19 cellular contexts compared by ENCODE assay signal in genomic region chr2:28435796-28436425, GRCh38. TPM values are rescaled to one million over a fixed set of nuclear protein-coding genes. Genes with fewer than 3 reads are reported as not detected.
DNase-seq lines count a peak whose midpoint lies in the region; ATAC-seq and FAIRE-seq lines count a peak whose summit lies in the region.
"Had no signal": no experiment of that assay in that cellular context is flagged by ENCODE, and none has a peak within 500 bp of the region (broad histone marks: within the 10 kb centered on the region; RNA-seq: fewer than 3 reads in every experiment).

No MANE protein-coding gene starts in this region.

- peak overlapping the region; percentile 79 for H3K27ac Mint-ChIP-seq in activated T-helper 17 cell treated with anti-CD3 and anti-CD28 coated beads, Interleukin-2, amount 50 U/mL, for 72 hours
- H3K27ac Mint-ChIP-seq: activated CD8-positive, alpha-beta T cell treated with anti-CD3 and anti-CD28 coated beads, Interleukin-2, amount 10 ng/mL, durations not matched to agents 7 days and 5 days; activated T-helper 2 cell treated with anti-CD3 and anti-CD28 coated beads, Interferon-gamma antibody, Interleukin-2, Interleukin-4, amounts not matched to agents 10 μg/mL and 5 μg/mL and 100 μg/mL, durations not matched to agents 14 hours and 24 hours and 36 hours had no signal

- no peak overlapping the region for H3K4me3 ChIP-seq in small intestine (ENCODE audit: low read depth in 1 of 2, low read length in 2 of 2)
- H3K4me3 ChIP-seq: ascending aorta, BLaER1 had no signal

- no peaks in the 10 kb centered on the region for H3K9me3 ChIP-seq in small intestine (ENCODE audit: control insufficient read depth, low read depth)
- H3K9me3 ChIP-seq: ascending aorta had no signal

- WGBS in small intestine, 3 donors = 27 to 73% (median 40%) methylated on average over 6 of the region's 6 CpGs

- peaks cover 5 to 7% of the 10 kb centered on the region in 2 donors for H3K4me1 ChIP-seq in small intestine (ENCODE audit: control insufficient read depth in 2 of 2, insufficient read depth in 1 of 2, low read depth in 1 of 2, low read length in 1 of 2)
- H3K4me1 ChIP-seq: ascending aorta, BLaER1, parathyroid adenoma had no signal

- no peak overlapping the region for H3K4me3 Mint-ChIP-seq in activated T-helper 17 cell treated with anti-CD3 and anti-CD28 coated beads, Interleukin-2, amount 50 U/mL, for 72 hours
- H3K4me3 Mint-ChIP-seq: activated CD8-positive, alpha-beta T cell treated with anti-CD3 and anti-CD28 coated beads, Interleukin-2, amount 10 ng/mL, durations not matched to agents 7 days and 5 days had no signal

- H3K36me3 Mint-ChIP-seq in activated T-helper 17 cell treated with anti-CD3 and anti-CD28 coated beads, Interleukin-2, amount 50 U/mL, for 72 hours (ENCODE audit: low read depth) = no peaks in the 10 kb centered on the region

- no peak for FAIRE-seq in small intestine (lab: Jason Lieb, UNC)
- FAIRE-seq: H1, HTR-8/SVneo had no signal

- H3K36me3 ChIP-seq in small intestine (ENCODE audit: control insufficient read depth in 2 of 2, insufficient read depth in 2 of 2, low read length in 2 of 2) = no peaks in the 10 kb centered on the region
- H3K36me3 ChIP-seq: ascending aorta, BLaER1 had no signal

- peaks cover 23% of the 10 kb centered on the region for H3K4me1 Mint-ChIP-seq in activated T-helper 17 cell treated with anti-CD3 and anti-CD28 coated beads, Interleukin-2, amount 50 U/mL, for 72 hours

- peak overlapping the region in 1 of 2 donors; percentile 82 for H3K27ac ChIP-seq in small intestine (ENCODE audit: low read depth in 1 of 2, low read length in 1 of 2)
- H3K27ac ChIP-seq: ascending aorta, BLaER1, parathyroid adenoma had no signal

- no peaks in the 10 kb centered on the region for H3K27me3 Mint-ChIP-seq in activated T-helper 17 cell treated with anti-CD3 and anti-CD28 coated beads, Interleukin-2, amount 50 U/mL, for 72 hours

- intact Hi-C loops in cardiac septum (cut with DNase I) = no loop called here

- peak; percentile 34 for ATAC-seq in activated T-helper 17 cell treated with anti-CD3 and anti-CD28 coated beads, Interleukin-2, amount 50 U/mL, for 72 hours (replicated peaks)
- ATAC-seq: activated CD8-positive, alpha-beta T cell treated with anti-CD3 and anti-CD28 coated beads, Interleukin-2, amount 10 ng/mL, durations not matched to agents 7 days and 5 days; SK-N-SH treated with all-trans-retinoic acid at 6 μM for 48 hours had no signal

- H3K9me3 Mint-ChIP-seq in activated T-helper 17 cell treated with anti-CD3 and anti-CD28 coated beads, Interleukin-2, amount 50 U/mL, for 72 hours = no peaks in the 10 kb centered on the region

- H3K27me3 ChIP-seq in small intestine (ENCODE audit: control insufficient read depth in 2 of 2, insufficient read depth in 2 of 2, low read length in 2 of 2) = no peaks in the 10 kb centered on the region
- H3K27me3 ChIP-seq: ascending aorta, BLaER1 had no signal

- DNase-seq in HT-29 (ENCODE audit: low spot score) (peak; percentile 76), kidney glomerular epithelial cell (lab: John Stamatoyannopoulos, UW) (peak; percentile 88), small intestine (peak; percentile 67), cardiac septum (ENCODE audit: low spot score) (no peak), NCI-H2171 treated with DMSO at 0.1 percent for 48 hours (lab: John Stamatoyannopoulos, UW) (no peak), HCEC 1CT (no peak)
- DNase-seq: activated CD8-positive, alpha-beta T cell treated with anti-CD3 and anti-CD28 coated beads, Interleukin-2, amount 10 ng/mL, durations not matched to agents 7 days and 5 days; EL; head of caudate nucleus; NCI-H187 treated with DMSO at 0.1 percent for 48 hours had no signal

RNA-seq across cellular contexts. Expression of gene FOSL2, which starts 43.3 kb away (rescaled TPM):
- total RNA-seq in HT-29 (2014; rRNA removed; shearing (Covaris generic)) = 51.5 and 61.8 TPM in 2 replicates
- total RNA-seq in activated T-helper 17 cell treated with anti-CD3 and anti-CD28 coated beads, Interleukin-2, amount 50 U/mL, for 72 hours = 100 to 1,000 TPM in 1 of 2 donors, 10 to 100 TPM in 1; 90.9 to 214 TPM
- 10 to 100 TPM; 29.2 to 41.4 (median 40.0) TPM for polyA plus RNA-seq in small intestine
- 65.4 TPM for total RNA-seq in cardiac septum

RNA-seq across cellular contexts. Expression of gene PLB1, which starts 59.9 kb away (rescaled TPM):
- total RNA-seq in HT-29 (2014; rRNA removed; shearing (Covaris generic)) = 0.26 TPM in 1 of 2 replicates, not detected in the other
- total RNA-seq in activated T-helper 17 cell treated with anti-CD3 and anti-CD28 coated beads, Interleukin-2, amount 50 U/mL, for 72 hours = under 1 TPM; 0.61 to 0.90 TPM
- polyA plus RNA-seq in small intestine = 1 to 10 TPM in 1 of 3 donors, under 1 TPM in 2; 0.45 to 1.3 (median 0.81) TPM
- 2.0 TPM for total RNA-seq in cardiac septum
- total RNA-seq: OCI-LY7 had no signal

Comparison
In these comparisons a context has a peak if more than half of its experiments do, and no peak if none do; other contexts are left out.
1. DNase-seq: peak in HT-29 (single experiment), kidney glomerular epithelial cell (single experiment) and small intestine (single experiment); none in cardiac septum (single experiment), NCI-H2171 treated with DMSO at 0.1 percent for 48 hours (single experiment) and HCEC 1CT (single experiment).